Comparison of ENCODE assay signal across 8 cellular contexts in genomic region chr9:120875954-120876841, GRCh38. TPM values are rescaled to one million over a fixed set of nuclear protein-coding genes. Genes with fewer than 3 reads are reported as not detected.
DNase-seq lines count a peak whose midpoint lies in the region; ATAC-seq, FAIRE-seq and TF ChIP-seq lines count a peak whose summit lies in the region.

No MANE protein-coding gene starts in this region.

- peak overlapping the region; percentile 22 for H2AFZ ChIP-seq in HepG2 (ENCODE audit: low read length)

- H3K4me3 ChIP-seq in AG10803 (ENCODE audit: low read length), result peak overlapping the region; percentile 75
- peak overlapping the region; percentile 91 for H3K4me3 ChIP-seq in coronary artery
- H3K4me3 ChIP-seq in HepG2 (replicated peaks in 1 of 3; ENCODE audit: insufficient read depth in 1 of 3, low read depth in 2 of 3, low read length in 3 of 3), result peak overlapping the region; percentile 77 to 87 (median 86)

- TSS peak; percentile 95 for BruUV-seq in HepG2 (replicated peaks; lab: Mats Ljungman, UMichigan)

- 19% methylated on average over 4 of the region's 65 CpGs for WGBS in HepG2 (ENCODE audit: low lambda C conversion rate)

- CTCF ChIA-PET in HepG2 (lab: Yijun Ruan, JAX; ENCODE audit: low intra/inter-chr PET ratio, low total read pairs), result no interaction called here

- H3K4me2 ChIP-seq in HepG2 (ENCODE audit: low read depth, low read length), result peak overlapping the region; percentile 88

- POLR2A ChIA-PET in HepG2 (lab: Yijun Ruan, JAX), result interaction anchor here (0.8 to 1.6 kb wide), 2 partner anchors 20 to 109 kb away, joined by 3 read pairs; no protein-coding TSS in a partner anchor

- TF ChIP-seq EP300 in HepG2 (IDR thresholded peaks at IDR 0.05; ENCODE audit: low read depth in 2 of 2, low read length in 2 of 2), result peak; percentile 19 to 45; a peak in 2 of 4 replicates
- TF ChIP-seq EP300 in HepG2 (CRISPR knock-in tag; IDR thresholded peaks at IDR 0.05; ENCODE audit: borderline replicate concordance), result no peak

- TF ChIP-seq CTCF in AG10803 (conservative IDR thresholded peaks at IDR 0.05; ENCODE audit: low read length) (no peak; the same call in 1 of the 2 replicates), coronary artery (IDR thresholded peaks at IDR 0.05) (no peak), HepG2 (CRISPR knock-in tag; IDR thresholded peaks at IDR 0.05) (peak; percentile 40)

- TF ChIP-seq POLR2A in GM18951 (IDR thresholded peaks at IDR 0.05; ENCODE audit: extremely low read depth, insufficient read depth, insufficient read length), result peak; percentile 72
- TF ChIP-seq POLR2A in HepG2 (IDR thresholded peaks at IDR 0.05; ENCODE audit: insufficient read depth in 1 of 2, low read depth in 2 of 2, low read length in 2 of 2), result peak; percentile 17 to 27; a peak in 3 of 4 replicates

- in situ Hi-C loops in GM18951 (cut with MboI; ENCODE audit: low sequenced_read_pairs, unreplicated experiment) (no loop called here), HepG2 (cut with HindIII; ENCODE audit: extremely low pct_ligation_motif_present, low pct_unique_long_range_greater_than_20kb) (no loop called here)

- peaks cover 14% of the 10 kb centered on the region for H3K79me2 ChIP-seq in HepG2 (ENCODE audit: insufficient read depth, low read length)

- peak; percentile 75 for DNase-seq in AG10803 (ENCODE audit: low read depth)
- peak; percentile 90 for DNase-seq in NCI-H460 (ENCODE audit: extremely low read depth, low read depth)
- DNase-seq in activated CD4-positive, alpha-beta T cell treated with anti-CD3 and anti-CD28 coated beads for 4 hours, result peak; percentile 76 to 77
- peak; percentile 92 for DNase-seq in coronary artery (ENCODE audit: low spot score)
- peak; percentile 86 for DNase-seq in HepG2 (ENCODE audit: low spot score)
- peak; percentile 82 to 83 for DNase-seq in stimulated activated CD4-positive, alpha-beta T cell treated with anti-CD3 and anti-CD28 coated beads, Interleukin-2, amount 100 ng/mL, for 48 hours

- peak overlapping the region; percentile 75 for H3K9ac ChIP-seq in HepG2 (ENCODE audit: insufficient read depth, low read depth, low read length)

- peak; percentile 48; the same call in 1 of the 2 replicates for TF ChIP-seq RAD21 in HepG2 (CRISPR knock-in tag; IDR thresholded peaks at IDR 0.05)

- H3K36me3 ChIP-seq in HepG2 (replicated peaks in 1 of 2; ENCODE audit: control insufficient read depth in 1 of 2, insufficient read depth in 2 of 2, low read length in 2 of 2), result peaks cover 11 to 33% of the 10 kb centered on the region in 2 experiments; a peak in 4 of 5 replicates

- peaks cover 45% of the 10 kb centered on the region for H3K4me1 ChIP-seq in HepG2 (ENCODE audit: insufficient read depth, low read length)

- H3K27me3 ChIP-seq in HepG2 (ENCODE audit: control insufficient read depth in 1 of 2, insufficient read depth in 2 of 2, low read length in 2 of 2), result no peaks in the 10 kb centered on the region; a peak in 1 of 5 replicates

- no peak for FAIRE-seq in HepG2 (lab: Jason Lieb, UNC)

- ATAC-seq in HG03175 (IDR thresholded peaks at IDR 0.05; ENCODE audit: unreplicated experiment) (peak; percentile 69), HepG2 (peak; percentile 86)

- H3K27ac ChIP-seq in coronary artery (peak overlapping the region; percentile 96 to 99), HepG2 (ENCODE audit: extremely low read length, insufficient read depth, low read length) (peak overlapping the region; percentile 96)

- H4K20me1 ChIP-seq in HepG2 (ENCODE audit: insufficient read depth, low read length), result no peaks in the 10 kb centered on the region

- intact Hi-C loops in HepG2 (cut with micrococcal nuclease; ENCODE audit: unreplicated experiment), result loop anchor here (2.0 to 5.0 kb wide), 3 partner anchors 33 to 119 kb away; partner anchors contain the start of gene PSMD5

- no peaks in the 10 kb centered on the region for H3K9me3 ChIP-seq in HepG2 (ENCODE audit: low read length)

RNA-seq across cellular contexts. Expression of gene PHF19, which starts 0.8 kb away (rescaled TPM):
- total RNA-seq in NCI-H460 (2014; rRNA removed; shearing (Covaris generic)), result 66.4 and 70.0 TPM in 2 replicates
- 93.5 and 123 TPM in 2 replicates for polyA plus RNA-seq in NCI-H460 (2014; cell fraction: nucleus; rRNA removed)
- 38.9 and 41.3 TPM in 2 replicates for total RNA-seq in HepG2 (2016; rRNA removed; fragmentation: Illumina TruSeq; extraction: Trizol)
- total RNA-seq in HepG2 (2016; cell fraction: cytosol; rRNA removed; fragmentation: Illumina TruSeq; extraction: Trizol; ENCODE audit: low read depth), result 37.4 and 48.9 TPM in 2 replicates
- 37.1 and 41.5 TPM in 2 replicates for total RNA-seq in HepG2 (2016; cell fraction: insoluble cytoplasmic fraction; rRNA removed; fragmentation: Illumina TruSeq; extraction: Trizol)
- total RNA-seq in HepG2 (2016; cell fraction: membrane; rRNA removed; fragmentation: Illumina TruSeq; extraction: Trizol), result 43.2 and 56.9 TPM in 2 replicates
- 34.7 and 40.7 TPM in 2 replicates for total RNA-seq in HepG2 (2016; cell fraction: nucleus; rRNA removed; fragmentation: Illumina TruSeq; extraction: Trizol)
- 25.5 and 29.7 TPM in 2 replicates for polyA plus RNA-seq in HepG2 (2011; rRNA removed)
- 20.2 and 33.0 TPM in 2 replicates for polyA plus RNA-seq in HepG2 (2011; cell fraction: cytosol; rRNA removed)
- polyA plus RNA-seq in HepG2 (2011; cell fraction: nucleus; rRNA removed), result 61.0 and 76.3 TPM in 2 replicates
- 20.3 and 24.3 TPM in 2 replicates for polyA plus RNA-seq in HepG2 (2012)
- 79.2 and 107 TPM in 2 replicates for polyA plus RNA-seq in HepG2 (2016; cell fraction: cytosol; fragmentation: Illumina TruSeq; extraction: Trizol; ENCODE audit: low read depth)
- 42.2 and 45.3 TPM in 2 replicates for polyA plus RNA-seq in HepG2 (2016; cell fraction: insoluble cytoplasmic fraction; fragmentation: Illumina TruSeq; extraction: Trizol; ENCODE audit: low read depth)
- polyA plus RNA-seq in HepG2 (2016; cell fraction: membrane; fragmentation: Illumina TruSeq; extraction: Trizol; ENCODE audit: low read depth), result 66.8 and 74.2 TPM in 2 replicates
- 60.4 and 66.8 TPM in 2 replicates for polyA plus RNA-seq in HepG2 (2016; cell fraction: nucleus; fragmentation: Illumina TruSeq; extraction: Trizol; ENCODE audit: insufficient read depth, low read depth)
- 67.2 and 159 TPM in 2 replicates for polyA minus RNA-seq in HepG2 (2011; rRNA and poly(A)+ RNA removed; ENCODE audit: low replicate concordance)
- 15.8 and 17.7 TPM in 2 replicates for polyA minus RNA-seq in HepG2 (2011; cell fraction: cytosol; rRNA and poly(A)+ RNA removed)
- polyA minus RNA-seq in HepG2 (2011; cell fraction: nucleus; rRNA and poly(A)+ RNA removed), result 34.7 and 42.2 TPM in 2 replicates

RNA-seq across cellular contexts. Expression of gene PSMD5, which starts 33.5 kb away (rescaled TPM):
- total RNA-seq in NCI-H460 (2014; rRNA removed; shearing (Covaris generic)), result 30.9 and 36.9 TPM in 2 replicates
- polyA plus RNA-seq in NCI-H460 (2014; cell fraction: nucleus; rRNA removed), result 24.1 and 26.7 TPM in 2 replicates
- total RNA-seq in HepG2 (2016; rRNA removed; fragmentation: Illumina TruSeq; extraction: Trizol), result 18.1 and 32.6 TPM in 2 replicates
- 4.5 and 4.8 TPM in 2 replicates for total RNA-seq in HepG2 (2016; cell fraction: cytosol; rRNA removed; fragmentation: Illumina TruSeq; extraction: Trizol; ENCODE audit: low read depth)
- 18.2 and 34.4 TPM in 2 replicates for total RNA-seq in HepG2 (2016; cell fraction: insoluble cytoplasmic fraction; rRNA removed; fragmentation: Illumina TruSeq; extraction: Trizol)
- total RNA-seq in HepG2 (2016; cell fraction: membrane; rRNA removed; fragmentation: Illumina TruSeq; extraction: Trizol), result 10.6 and 10.9 TPM in 2 replicates
- 12.4 and 13.6 TPM in 2 replicates for total RNA-seq in HepG2 (2016; cell fraction: nucleus; rRNA removed; fragmentation: Illumina TruSeq; extraction: Trizol)
- 10.6 and 12.7 TPM in 2 replicates for polyA plus RNA-seq in HepG2 (2011; rRNA removed)
- 5.4 and 8.9 TPM in 2 replicates for polyA plus RNA-seq in HepG2 (2011; cell fraction: cytosol; rRNA removed)
- 3.1 and 5.2 TPM in 2 replicates for polyA plus RNA-seq in HepG2 (2011; cell fraction: nucleus; rRNA removed)
- 9.2 and 10.8 TPM in 2 replicates for polyA plus RNA-seq in HepG2 (2012)
- polyA plus RNA-seq in HepG2 (2016; cell fraction: cytosol; fragmentation: Illumina TruSeq; extraction: Trizol; ENCODE audit: low read depth), result 1.4 and 1.6 TPM in 2 replicates
- 28.5 and 31.9 TPM in 2 replicates for polyA plus RNA-seq in HepG2 (2016; cell fraction: insoluble cytoplasmic fraction; fragmentation: Illumina TruSeq; extraction: Trizol; ENCODE audit: low read depth)
- polyA plus RNA-seq in HepG2 (2016; cell fraction: membrane; fragmentation: Illumina TruSeq; extraction: Trizol; ENCODE audit: low read depth), result 5.5 and 6.3 TPM in 2 replicates
- polyA plus RNA-seq in HepG2 (2016; cell fraction: nucleus; fragmentation: Illumina TruSeq; extraction: Trizol; ENCODE audit: insufficient read depth, low read depth), result 15.3 and 18.2 TPM in 2 replicates
- polyA minus RNA-seq in HepG2 (2011; rRNA and poly(A)+ RNA removed; ENCODE audit: low replicate concordance), result 11.4 and 32.6 TPM in 2 replicates
- 10.7 and 13.2 TPM in 2 replicates for polyA minus RNA-seq in HepG2 (2011; cell fraction: cytosol; rRNA and poly(A)+ RNA removed)
- polyA minus RNA-seq in HepG2 (2011; cell fraction: nucleus; rRNA and poly(A)+ RNA removed), result 14.9 and 16.2 TPM in 2 replicates

RNA-seq across cellular contexts. Expression of gene TRAF1, which starts 50.4 kb away (rescaled TPM):
- 0.87 and 1.5 TPM in 2 replicates for total RNA-seq in NCI-H460 (2014; rRNA removed; shearing (Covaris generic))
- polyA plus RNA-seq in NCI-H460 (2014; cell fraction: nucleus; rRNA removed), result 5.7 and 6.7 TPM in 2 replicates
- total RNA-seq in HepG2 (2016; rRNA removed; fragmentation: Illumina TruSeq; extraction: Trizol), result 0.11 and 0.44 TPM in 2 replicates
- 0.09 and 0.10 TPM in 2 replicates for total RNA-seq in HepG2 (2016; cell fraction: cytosol; rRNA removed; fragmentation: Illumina TruSeq; extraction: Trizol; ENCODE audit: low read depth)
- total RNA-seq in HepG2 (2016; cell fraction: insoluble cytoplasmic fraction; rRNA removed; fragmentation: Illumina TruSeq; extraction: Trizol), result 0.25 and 0.39 TPM in 2 replicates
- 0.09 and 0.21 TPM in 2 replicates for total RNA-seq in HepG2 (2016; cell fraction: membrane; rRNA removed; fragmentation: Illumina TruSeq; extraction: Trizol)
- total RNA-seq in HepG2 (2016; cell fraction: nucleus; rRNA removed; fragmentation: Illumina TruSeq; extraction: Trizol), result 0.75 and 0.87 TPM in 2 replicates
- 1.0 and 1.8 TPM in 2 replicates for polyA plus RNA-seq in HepG2 (2011; rRNA removed)
- polyA plus RNA-seq in HepG2 (2011; cell fraction: cytosol; rRNA removed), result 0.48 and 0.60 TPM in 2 replicates
- 5.5 and 7.6 TPM in 2 replicates for polyA plus RNA-seq in HepG2 (2011; cell fraction: nucleus; rRNA removed)
- polyA plus RNA-seq in HepG2 (2012), result 0.59 and 0.96 TPM in 2 replicates
- polyA plus RNA-seq in HepG2 (2016; cell fraction: cytosol; fragmentation: Illumina TruSeq; extraction: Trizol; ENCODE audit: low read depth), result 0.07 and 0.10 TPM in 2 replicates
- polyA plus RNA-seq in HepG2 (2016; cell fraction: insoluble cytoplasmic fraction; fragmentation: Illumina TruSeq; extraction: Trizol; ENCODE audit: low read depth), result 0.19 and 0.26 TPM in 2 replicates
- polyA plus RNA-seq in HepG2 (2016; cell fraction: membrane; fragmentation: Illumina TruSeq; extraction: Trizol; ENCODE audit: low read depth), result 0.09 and 0.19 TPM in 2 replicates
- polyA plus RNA-seq in HepG2 (2016; cell fraction: nucleus; fragmentation: Illumina TruSeq; extraction: Trizol; ENCODE audit: insufficient read depth, low read depth), result 2.2 TPM in 2 replicates
- 0.91 and 1.4 TPM in 2 replicates for polyA minus RNA-seq in HepG2 (2011; rRNA and poly(A)+ RNA removed; ENCODE audit: low replicate concordance)
- polyA minus RNA-seq in HepG2 (2011; cell fraction: cytosol; rRNA and poly(A)+ RNA removed), result 0.09 and 0.20 TPM in 2 replicates
- 3.5 and 3.7 TPM in 2 replicates for polyA minus RNA-seq in HepG2 (2011; cell fraction: nucleus; rRNA and poly(A)+ RNA removed)

Comparison
In these comparisons a context has a peak if more than half of its experiments do, and no peak if none do; other contexts are left out.
1. Peak in every context shown above with its lines: DNase-seq, ATAC-seq, H3K4me3 ChIP-seq and H3K27ac ChIP-seq.